8 cellular contexts compared by ENCODE assay signal in the genomic region with DNA sequence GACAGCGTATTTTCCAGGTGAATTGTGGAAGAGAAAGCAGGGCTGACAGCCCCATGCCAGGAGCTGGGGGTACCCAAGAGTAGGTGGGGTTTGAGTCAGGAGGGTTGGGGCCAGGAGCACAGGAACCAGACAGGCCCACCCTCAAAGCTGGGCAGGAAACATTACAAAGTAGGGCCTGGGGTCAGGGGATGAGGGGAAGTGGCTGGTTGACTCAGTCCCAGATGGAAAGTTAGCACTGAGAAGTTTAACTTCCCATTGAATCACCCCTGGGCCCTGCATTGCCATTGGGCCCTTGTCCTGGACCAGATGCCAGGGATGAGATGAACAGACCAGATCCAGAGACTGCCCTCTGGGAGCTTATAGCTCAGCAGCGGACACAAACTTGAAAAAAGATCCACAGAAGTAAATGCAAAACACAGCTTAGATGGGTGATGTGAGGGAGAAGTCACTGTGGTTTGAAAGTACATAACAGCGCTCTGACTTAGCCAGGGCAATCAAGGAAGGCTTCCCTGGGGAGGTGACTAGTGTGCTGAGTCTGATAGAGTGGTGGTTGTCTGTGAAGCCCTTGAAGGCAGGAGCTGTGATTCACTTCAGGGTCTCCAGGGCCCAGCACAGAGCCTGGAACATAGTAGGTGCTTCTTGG. TPM values are rescaled to one million over a fixed set of nuclear protein-coding genes. Genes with fewer than 3 reads are reported as not detected.
DNase-seq lines count a peak whose midpoint lies in the region; ATAC-seq and TF ChIP-seq lines count a peak whose summit lies in the region.

No MANE protein-coding gene starts in this region.

- CTCF ChIA-PET in activated CD8-positive, alpha-beta memory T cell treated with anti-CD3 and anti-CD28 coated beads, Interleukin-2, amount 10 ng/mL, durations not matched to agents 7 days and 5 days (lab: Charles Lee) = interaction anchor here (0.7 to 1.8 kb wide), 5 partner anchors 11 to 152 kb away, joined by 3 to 6 read pairs (median 4); a partner anchor contains a TSS

- no peaks in the 10 kb centered on the region for H3K9me3 Mint-ChIP-seq in activated CD8-positive, alpha-beta memory T cell treated with anti-CD3 and anti-CD28 coated beads, Interleukin-2, amount 10 ng/mL, durations not matched to agents 7 days and 5 days (ENCODE audit: low read depth)
- no peaks in the 10 kb centered on the region for H3K9me3 Mint-ChIP-seq in activated naive CD8-positive, alpha-beta T cell (ENCODE audit: low read depth)

- TF ChIP-seq POLR2A in transverse colon (IDR thresholded peaks at IDR 0.05) = no peak

- peak overlapping the region; percentile 80 for H3K4me3 Mint-ChIP-seq in activated CD8-positive, alpha-beta memory T cell treated with anti-CD3 and anti-CD28 coated beads, Interleukin-2, amount 10 ng/mL, durations not matched to agents 7 days and 5 days
- peak overlapping the region; percentile 85 for H3K4me3 Mint-ChIP-seq in activated naive CD8-positive, alpha-beta T cell

- no peaks in the 10 kb centered on the region for H3K27me3 ChIP-seq in left lung
- H3K27me3 ChIP-seq in transverse colon = no peaks in the 10 kb centered on the region

- no peak for ATAC-seq in activated CD8-positive, alpha-beta memory T cell treated with anti-CD3 and anti-CD28 coated beads, Interleukin-2, amount 10 ng/mL, durations not matched to agents 7 days and 5 days
- ATAC-seq in left lung (no peak), esophagus mucosa (no peak)

- H3K4me3 ChIP-seq in left lung (peak overlapping the region in 1 of 2 donors; percentile 71), transverse colon (peak overlapping the region in 1 of 4 donors; percentile 98)

- H3K4me1 Mint-ChIP-seq in activated CD8-positive, alpha-beta memory T cell treated with anti-CD3 and anti-CD28 coated beads, Interleukin-2, amount 10 ng/mL, durations not matched to agents 7 days and 5 days = peaks cover 46% of the 10 kb centered on the region
- peaks cover 28% of the 10 kb centered on the region for H3K4me1 Mint-ChIP-seq in activated naive CD8-positive, alpha-beta T cell (ENCODE audit: low read depth)

- TF ChIP-seq EP300 in transverse colon (IDR thresholded peaks at IDR 0.05; ENCODE audit: low read depth) = no peak

- peak overlapping the region; percentile 41 for H3K27ac Mint-ChIP-seq in activated CD8-positive, alpha-beta memory T cell treated with anti-CD3 and anti-CD28 coated beads, Interleukin-2, amount 10 ng/mL, durations not matched to agents 7 days and 5 days
- H3K27ac Mint-ChIP-seq in activated naive CD8-positive, alpha-beta T cell = peak overlapping the region; percentile 46

- H3K9me3 ChIP-seq in left lung (no peaks in the 10 kb centered on the region), transverse colon (no peaks in the 10 kb centered on the region)

- no peak for TF ChIP-seq CTCF in left lung (IDR thresholded peaks at IDR 0.05)
- TF ChIP-seq CTCF in transverse colon (IDR thresholded peaks at IDR 0.05) = no peak

- 90% methylated on average over 3 of the region's 3 CpGs; no CpG with 5 or more reads in 1 of the 2 donors for WGBS in transverse colon (ENCODE audit: low coverage in 1 of 2), 2 donors

- no peaks in the 10 kb centered on the region for H3K27me3 Mint-ChIP-seq in activated CD8-positive, alpha-beta memory T cell treated with anti-CD3 and anti-CD28 coated beads, Interleukin-2, amount 10 ng/mL, durations not matched to agents 7 days and 5 days
- no peaks in the 10 kb centered on the region for H3K27me3 Mint-ChIP-seq in activated naive CD8-positive, alpha-beta T cell

- no peaks in the 10 kb centered on the region for H3K36me3 ChIP-seq in left lung
- H3K36me3 ChIP-seq in transverse colon = no peaks in the 10 kb centered on the region

- in situ Hi-C loops in transverse colon (cut with MboI; ENCODE audit: low pct_ligation_motif_present in 1 of 4, low pct_unique_long_range_greater_than_20kb in 1 of 4, low sequenced_read_pairs in 3 of 4) = no loop called here

- H3K4me1 ChIP-seq in left lung (peaks cover 20 to 49% of the 10 kb centered on the region in 2 donors), transverse colon (peaks cover 10 to 39% (median 25%) of the 10 kb centered on the region in 4 donors)

- DNase-seq in activated CD8-positive, alpha-beta memory T cell treated with anti-CD3 and anti-CD28 coated beads, Interleukin-2, amount 10 ng/mL, durations not matched to agents 7 days and 5 days = no peak
- no peak for DNase-seq in activated CD8-positive, alpha-beta memory T cell treated with anti-CD3 and anti-CD28 coated beads, Interleukin-2, amount 50 U/mL, for 4 hours
- DNase-seq in left lung = no peak
- DNase-seq in transverse colon = no peak
- DNase-seq in COLO829 (ENCODE audit: low spot score) = no peak
- DNase-seq in mesenteric fat pad (ENCODE audit: low spot score) = no peak

- intact Hi-C loops in left lung (cut with DNase I) (no loop called here), transverse colon (cut with DNase I; ENCODE audit: low total_unique reads) (loop anchor here (2.0 to 10.0 kb wide), 2 partner anchors 71 to 113 kb away; a partner anchor contains a TSS)

- H3K36me3 Mint-ChIP-seq in activated CD8-positive, alpha-beta memory T cell treated with anti-CD3 and anti-CD28 coated beads, Interleukin-2, amount 10 ng/mL, durations not matched to agents 7 days and 5 days = no peaks in the 10 kb centered on the region
- no peaks in the 10 kb centered on the region for H3K36me3 Mint-ChIP-seq in activated naive CD8-positive, alpha-beta T cell

- H3K27ac ChIP-seq in left lung (peak overlapping the region; percentile 95), transverse colon (peak overlapping the region; percentile 96 to 100 (median 99))

RNA-seq across cellular contexts. Expression of a gene that starts 2.2 kb away (rescaled TPM):
- 1 to 10 TPM; 6.6 to 7.8 TPM for total RNA-seq in activated CD8-positive, alpha-beta memory T cell treated with anti-CD3 and anti-CD28 coated beads, Interleukin-2, amount 10 ng/mL, durations not matched to agents 7 days and 5 days
- 10 to 100 TPM; 12.1 to 17.1 TPM for total RNA-seq in left lung
- 10 to 100 TPM in 3 of 4 donors, 1 to 10 TPM in 1; 3.8 to 30.3 (median 22.0) TPM for total RNA-seq in transverse colon
- total RNA-seq in esophagus mucosa = 35.6 TPM
- 101 TPM for total RNA-seq in mesenteric fat pad

RNA-seq across cellular contexts. Expression of a gene that starts 22.3 kb away (rescaled TPM):
- 10 to 100 TPM; 41.1 to 71.4 TPM for total RNA-seq in activated CD8-positive, alpha-beta memory T cell treated with anti-CD3 and anti-CD28 coated beads, Interleukin-2, amount 10 ng/mL, durations not matched to agents 7 days and 5 days
- total RNA-seq in left lung (10 to 100 TPM; 30.9 to 39.0 TPM), transverse colon (100 to 1,000 TPM in 2 of 4 donors, 10 to 100 TPM in 2; 30.7 to 327 (median 72.3) TPM), esophagus mucosa (12.8 TPM), mesenteric fat pad (54.1 TPM)
